8 cellular contexts compared by ENCODE assay signal in the genomic region with DNA sequence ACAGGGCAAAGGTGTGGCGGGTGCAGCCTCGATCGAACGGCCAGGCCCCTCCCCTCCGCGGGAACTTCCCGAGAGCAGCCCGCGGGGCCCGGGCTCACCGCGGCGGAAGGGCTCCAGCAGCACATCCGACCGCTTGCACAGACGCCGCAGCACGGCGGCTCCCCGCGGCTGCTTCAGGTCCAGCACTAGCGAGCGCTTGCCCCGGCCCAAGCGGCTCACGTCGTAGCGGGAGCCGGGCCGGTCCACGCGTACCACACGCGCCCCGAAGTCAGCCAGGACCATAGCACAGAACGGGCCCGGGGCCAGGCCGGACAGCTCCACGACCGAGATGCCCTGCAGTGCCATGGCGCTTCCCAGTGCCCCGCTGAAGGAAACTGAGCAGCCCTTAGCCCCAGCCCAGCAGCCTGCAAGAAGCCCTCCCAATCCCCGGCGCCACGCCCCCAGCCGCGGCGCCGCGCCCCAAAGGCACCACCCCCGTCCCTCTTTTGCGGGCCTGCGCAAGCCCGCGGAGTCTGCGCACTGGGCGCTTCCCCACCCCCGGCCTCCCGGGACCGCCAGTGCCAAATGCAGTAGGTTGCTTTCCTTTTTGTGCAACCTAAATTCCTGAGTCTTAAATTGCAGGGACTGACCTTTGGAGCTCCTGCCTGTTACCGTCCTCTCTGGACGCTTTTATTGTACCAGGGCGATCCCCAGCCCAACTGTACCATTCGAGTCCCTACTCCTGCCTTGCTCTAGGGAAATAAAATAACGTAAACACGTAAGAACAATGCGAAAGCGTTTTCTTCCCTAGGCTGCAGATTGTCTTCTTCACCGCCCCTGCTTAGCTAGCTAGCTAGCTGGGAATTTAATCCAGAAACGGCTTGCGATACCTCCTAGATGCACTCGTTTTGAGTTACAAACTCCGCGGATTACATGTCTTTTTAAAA. TPM values are rescaled to one million over a fixed set of nuclear protein-coding genes. Genes with fewer than 3 reads are reported as not detected.
DNase-seq lines count a peak whose midpoint lies in the region; ATAC-seq and TF ChIP-seq lines count a peak whose summit lies in the region.

A gene (minus strand): TSS at position 376 of the 926 bp plus-strand sequence. CDS start 31 bp downstream, at position 345.

- ATAC-seq in GM21825 (IDR thresholded peaks at IDR 0.05; ENCODE audit: unreplicated experiment), result peak; percentile 93
- ATAC-seq in naive thymus-derived CD4-positive, alpha-beta T cell, result peak; percentile 95
- ATAC-seq in stimulated activated memory B cell treated with anti-CD40 and anti-IgM and Interleukin-4, amounts not matched to agents 10 μg/mL and 1 μg/mL and 100 μg/mL, for 72 hours, result peak; percentile 97

- peak within 1 kb of the TSS; percentile 79 to 98 (median 94) for H3K4me3 Mint-ChIP-seq in naive thymus-derived CD4-positive, alpha-beta T cell
- peak within 1 kb of the TSS; percentile 86 for H3K4me3 Mint-ChIP-seq in stimulated activated memory B cell treated with anti-CD40 and anti-IgM and Interleukin-4, amounts not matched to agents 10 μg/mL and 1 μg/mL and 100 μg/mL, for 72 hours

- H3K27me3 ChIP-seq in DOHH2 (ENCODE audit: control insufficient read depth, low read length) (peaks cover 1% of the 10 kb centered on the region; the same call in 1 of the 2 replicates), Peyer's patch (no peaks in the 10 kb centered on the region)
- no peaks in the 10 kb centered on the region for H3K27me3 ChIP-seq in naive thymus-derived CD4-positive, alpha-beta T cell (ENCODE audit: control insufficient read depth in 2 of 2, insufficient read depth in 2 of 2, low read length in 2 of 2)

- peak within 1 kb of the TSS; percentile 82 for H3K4me2 ChIP-seq in DOHH2 (ENCODE audit: low read length)

- H3K9me3 ChIP-seq in DOHH2 (ENCODE audit: control insufficient read depth, insufficient read depth, low read length) (no peaks in the 10 kb centered on the region), KOPT-K1 (ENCODE audit: insufficient read depth, low read length, poor library complexity, severe bottlenecking) (no peaks in the 10 kb centered on the region), Peyer's patch (no peaks in the 10 kb centered on the region)
- H3K9me3 ChIP-seq in naive thymus-derived CD4-positive, alpha-beta T cell (ENCODE audit: control insufficient read depth in 2 of 3, low read length in 3 of 3), result no peaks in the 10 kb centered on the region

- intact Hi-C loops in naive thymus-derived CD4-positive, alpha-beta T cell (cut with micrococcal nuclease), result loop anchor here (1.0 to 10.0 kb wide), 15 partner anchors 11 to 1833 kb away; a partner anchor contains a TSS

- H3K4me3 ChIP-seq in DOHH2 (ENCODE audit: low read length), result peak within 1 kb of the TSS; percentile 96
- peak within 1 kb of the TSS; percentile 44 to 79 (median 67) for H3K4me3 ChIP-seq in Peyer's patch
- peak within 1 kb of the TSS; percentile 85 for H3K4me3 ChIP-seq in naive thymus-derived CD4-positive, alpha-beta T cell (ENCODE audit: low read length)

- no peaks in the 10 kb centered on the region for H3K27me3 Mint-ChIP-seq in naive thymus-derived CD4-positive, alpha-beta T cell
- H3K27me3 Mint-ChIP-seq in stimulated activated memory B cell treated with anti-CD40 and anti-IgM and Interleukin-4, amounts not matched to agents 10 μg/mL and 1 μg/mL and 100 μg/mL, for 72 hours, result no peaks in the 10 kb centered on the region

- CTCF ChIA-PET in naive thymus-derived CD4-positive, alpha-beta T cell (lab: Charles Lee), result interaction anchor here (1.8 kb wide), 1 partner anchor 10 kb away, joined by 9 read pairs; no protein-coding TSS in a partner anchor

- POLR2A ChIA-PET in naive thymus-derived CD4-positive, alpha-beta T cell (lab: Charles Lee), result interaction anchor here (1.2 to 2.3 kb wide), 7 partner anchors 11 to 921 kb away, joined by 3 to 10 read pairs (median 8); a partner anchor contains a TSS

- H3K27ac Mint-ChIP-seq in naive thymus-derived CD4-positive, alpha-beta T cell, result peak within 1 kb of the TSS; percentile 87 to 97 (median 96)
- H3K27ac Mint-ChIP-seq in stimulated activated memory B cell treated with anti-CD40 and anti-IgM and Interleukin-4, amounts not matched to agents 10 μg/mL and 1 μg/mL and 100 μg/mL, for 72 hours, result peak within 1 kb of the TSS; percentile 88

- peaks cover 23 to 39% (median 32%) of the 10 kb centered on the region in 7 donors for H3K4me1 Mint-ChIP-seq in naive thymus-derived CD4-positive, alpha-beta T cell
- peaks cover 23% of the 10 kb centered on the region for H3K4me1 Mint-ChIP-seq in stimulated activated memory B cell treated with anti-CD40 and anti-IgM and Interleukin-4, amounts not matched to agents 10 μg/mL and 1 μg/mL and 100 μg/mL, for 72 hours

- H4K20me1 ChIP-seq in DOHH2 (ENCODE audit: control insufficient read depth, insufficient read depth, low read depth, low read length), result no peaks in the 10 kb centered on the region

- DNase-seq in Peyer's patch (peak; percentile 88 to 98 (median 94)), activated T-helper 1 cell treated with Interleukin-2 at 50 U/mL for 16 hours (ENCODE audit: low read depth) (peak; percentile 84), fibroblast of gingiva (ENCODE audit: low read depth) (peak; percentile 97)
- peak; percentile 73 to 91 (median 81) for DNase-seq in naive thymus-derived CD4-positive, alpha-beta T cell

- H3K27ac ChIP-seq in DOHH2 (ENCODE audit: low read depth, low read length), result peak within 1 kb of the TSS; percentile 52
- H3K27ac ChIP-seq in KOPT-K1 (ENCODE audit: low read depth, low read length, poor library complexity, severe bottlenecking), result peak within 1 kb of the TSS; percentile 81
- peak within 1 kb of the TSS; percentile 57 to 95 (median 93) for H3K27ac ChIP-seq in Peyer's patch
- H3K27ac ChIP-seq in naive thymus-derived CD4-positive, alpha-beta T cell (ENCODE audit: low read depth, low read length), result peak within 1 kb of the TSS; percentile 83

- H3K9me2 ChIP-seq in DOHH2 (replicated peaks; ENCODE audit: control insufficient read depth, low read length), result no peaks in the 10 kb centered on the region

- H3K9me3 Mint-ChIP-seq in naive thymus-derived CD4-positive, alpha-beta T cell, result peaks cover 0 to 5% (median 0%) of the 10 kb centered on the region in 11 donors
- no peaks in the 10 kb centered on the region for H3K9me3 Mint-ChIP-seq in stimulated activated memory B cell treated with anti-CD40 and anti-IgM and Interleukin-4, amounts not matched to agents 10 μg/mL and 1 μg/mL and 100 μg/mL, for 72 hours

- TF ChIP-seq CTCF in DOHH2 (IDR thresholded peaks at IDR 0.05; ENCODE audit: low read depth, low read length, poor library complexity, severe bottlenecking) (no peak), Peyer's patch (IDR thresholded peaks at IDR 0.05) (peak in 4 of 6 experiments; percentile 1 to 21 (median 14))

- peak; percentile 89 to 93 for TF ChIP-seq POLR2A in Peyer's patch (IDR thresholded peaks at IDR 0.05)

- peaks cover 10 to 20% (median 13%) of the 10 kb centered on the region in 5 donors for H3K36me3 Mint-ChIP-seq in naive thymus-derived CD4-positive, alpha-beta T cell
- H3K36me3 Mint-ChIP-seq in stimulated activated memory B cell treated with anti-CD40 and anti-IgM and Interleukin-4, amounts not matched to agents 10 μg/mL and 1 μg/mL and 100 μg/mL, for 72 hours, result peaks cover 12% of the 10 kb centered on the region

- no peaks in the 10 kb centered on the region for H3F3A ChIP-seq in DOHH2 (ENCODE audit: control insufficient read depth, insufficient read depth)

- H3K4me1 ChIP-seq in DOHH2 (ENCODE audit: control insufficient read depth, low read length), result peaks cover 22% of the 10 kb centered on the region
- H3K4me1 ChIP-seq in Peyer's patch, result peaks cover 0 to 17% (median 3%) of the 10 kb centered on the region in 4 donors
- H3K4me1 ChIP-seq in naive thymus-derived CD4-positive, alpha-beta T cell (ENCODE audit: control insufficient read depth in 2 of 2, insufficient read depth in 2 of 2, low read length in 2 of 2), result peaks cover 9 to 18% of the 10 kb centered on the region in 2 donors

- no peaks in the 10 kb centered on the region for H3K36me3 ChIP-seq in DOHH2 (ENCODE audit: control insufficient read depth, low read length)
- peaks cover 13% of the 10 kb centered on the region; the same call in 1 of the 2 replicates for H3K36me3 ChIP-seq in KOPT-K1 (ENCODE audit: insufficient read depth, low read length)
- peaks cover 0 to 14% (median 0%) of the 10 kb centered on the region in 3 donors for H3K36me3 ChIP-seq in Peyer's patch
- H3K36me3 ChIP-seq in naive thymus-derived CD4-positive, alpha-beta T cell (ENCODE audit: control insufficient read depth in 2 of 3, insufficient read depth in 3 of 3, low read length in 3 of 3), result peaks cover 0 to 14% (median 0%) of the 10 kb centered on the region in 3 experiments

- H3K79me2 ChIP-seq in DOHH2 (ENCODE audit: control insufficient read depth, low read length), result no peaks in the 10 kb centered on the region

RNA-seq across cellular contexts. Expression of the gene that starts here (rescaled TPM):
- total RNA-seq in Peyer's patch, result 10 to 100 TPM; 14.9 to 24.1 (median 20.3) TPM
- total RNA-seq in naive thymus-derived CD4-positive, alpha-beta T cell, result 1 to 10 TPM; 2.7 to 8.3 (median 7.3) TPM
- 10 to 100 TPM in 1 of 2 donors, 1 to 10 TPM in 1; 8.6 to 12.0 TPM for polyA plus RNA-seq in naive thymus-derived CD4-positive, alpha-beta T cell

Comparison
In these comparisons a context has a peak if more than half of its experiments do, and no peak if none do; other contexts are left out.
1. Peak in every context shown above with its lines: DNase-seq, ATAC-seq, H3K4me3 ChIP-seq and H3K27ac ChIP-seq.